In genomic region chr16:5239472-5240277, GRCh38 we compare ENCODE assay signal across 8 cellular contexts.
DNase-seq lines count a peak whose midpoint lies in the region; ATAC-seq and TF ChIP-seq lines count a peak whose summit lies in the region.
"Not testable (repeated sequence)": the region's sequence is repeated elsewhere in the genome, so short reads cannot be mapped to it uniquely, and the experiment has no call there.

No MANE protein-coding gene starts in this region.

- intact Hi-C loops in Caco-2 (cut with micrococcal nuclease; ENCODE audit: unreplicated experiment), result loop anchor here (10.0 kb wide), 1 partner anchor 375 kb away; no protein-coding TSS in a partner anchor
- intact Hi-C loops in prostate gland (cut with DNase I), result loop anchor here (10.0 kb wide), 1 partner anchor 1405 kb away; no protein-coding TSS in a partner anchor

- H3K4me3 ChIP-seq in Caco-2 (ENCODE audit: low read depth, low read length); RWPE2 (ENCODE audit: severe bottlenecking): not testable (repeated sequence)
- H3K4me3 ChIP-seq in HUES48 (ENCODE audit: low read depth, low read length), result peak overlapping the region; percentile 56
- H3K4me3 ChIP-seq in iPS-15b (ENCODE audit: low read depth, low read length), result peak overlapping the region; percentile 37
- peak overlapping the region; percentile 13 to 24 for H3K4me3 ChIP-seq in prostate gland

- not testable (repeated sequence) for H3K9me3 Mint-ChIP-seq in Caco-2 (ENCODE audit: unreplicated experiment)

- not testable (repeated sequence) for H3K9me3 ChIP-seq in Caco-2; HUES48 (ENCODE audit: control insufficient read depth, insufficient read depth, low read length); RWPE2 (ENCODE audit: severe bottlenecking); iPS-15b (ENCODE audit: control insufficient read depth, insufficient read depth, low read length); prostate gland

- TF ChIP-seq CTCF in Caco-2 (IDR thresholded peaks at IDR 0.05; ENCODE audit: insufficient read depth in 1 of 2, low read depth in 1 of 2, low read length in 1 of 2, severe bottlenecking in 1 of 2, unreplicated experiment in 1 of 2) (peak; percentile 10 to 30), RWPE2 (IDR thresholded peaks at IDR 0.05; ENCODE audit: poor library complexity, severe bottlenecking) (peak; percentile 71), prostate gland (IDR thresholded peaks at IDR 0.05) (peak in 3 of 4 experiments; percentile 14 to 30 (median 24))

- H3K4me1 Mint-ChIP-seq in Caco-2 (ENCODE audit: low read depth, unreplicated experiment), result not testable (repeated sequence)

- DNase-seq in Caco-2 (peak in 1 of 2 experiments; percentile 75), activated T-cell treated with anti-CD3 and anti-CD28 coated beads for 4 hours (peak; percentile 39), cerebellum (ENCODE audit: low spot score) (peak; percentile 26), prostate gland (ENCODE audit: low spot score) (peak; percentile 8)
- DNase-seq in RWPE2 (ENCODE audit: low spot score), result not testable (repeated sequence)
- DNase-seq in stimulated activated naive CD4-positive, alpha-beta T cell treated with Interleukin-2 at 50 U/mL for 16 hours (lab: John Stamatoyannopoulos, UW), result peak; percentile 10

- POLR2A ChIA-PET in Caco-2 (lab: Charles Lee), result not testable (repeated sequence)

- H3K4me3 Mint-ChIP-seq in Caco-2 (ENCODE audit: unreplicated experiment), result not testable (repeated sequence)

- H3K27ac ChIP-seq in HUES48 (ENCODE audit: low read depth, low read length); RWPE2 (ENCODE audit: poor library complexity, severe bottlenecking); prostate gland: not testable (repeated sequence)

- BruUV-seq in Caco-2 (replicated peaks; lab: Mats Ljungman, UMichigan), result not testable (repeated sequence)

- H3K36me3 Mint-ChIP-seq in Caco-2 (ENCODE audit: insufficient read depth, unreplicated experiment), result not testable (repeated sequence)

- CTCF ChIA-PET in Caco-2 (lab: Charles Lee), result not testable (repeated sequence)

- peaks cover 25% of the 10 kb centered on the region for H3K27me3 Mint-ChIP-seq in Caco-2 (ENCODE audit: insufficient read depth, unreplicated experiment)

- TF ChIP-seq POLR2A in prostate gland (IDR thresholded peaks at IDR 0.05), result not testable (repeated sequence)

- H3K4me1 ChIP-seq in Caco-2; HUES48 (ENCODE audit: control insufficient read depth, insufficient read depth, low read length); RWPE2 (ENCODE audit: insufficient read depth, poor library complexity, severe bottlenecking); iPS-15b (ENCODE audit: control insufficient read depth, insufficient read depth, low read length); prostate gland (replicated peaks): not testable (repeated sequence)

- WGBS in prostate gland, result 1% methylated on average over 25 of the region's 89 CpGs

- not testable (repeated sequence) for H3K27me3 ChIP-seq in Caco-2 (replicated peaks; ENCODE audit: control insufficient read depth, insufficient read depth, low read length); RWPE2 (ENCODE audit: insufficient read depth, poor library complexity, severe bottlenecking); iPS-15b (ENCODE audit: control insufficient read depth, insufficient read depth, low read length); prostate gland (replicated peaks; ENCODE audit: insufficient read depth)
- peaks cover 18% of the 10 kb centered on the region for H3K27me3 ChIP-seq in HUES48 (ENCODE audit: control insufficient read depth, insufficient read depth, low read length)

- peak; percentile 70; the same call in 2 of the 3 replicates for ATAC-seq in RWPE2 (ENCODE audit: low read depth)

- not testable (repeated sequence) for H3K9ac ChIP-seq in HUES48 (ENCODE audit: low read depth, low read length); iPS-15b (ENCODE audit: low read depth, low read length)

- H3K27ac Mint-ChIP-seq in Caco-2 (ENCODE audit: unreplicated experiment), result not testable (repeated sequence)

- H3K36me3 ChIP-seq in Caco-2 (ENCODE audit: control insufficient read depth, insufficient read depth, low read length); HUES48 (ENCODE audit: control insufficient read depth, insufficient read depth, low read length); RWPE2 (ENCODE audit: low read depth); iPS-15b (ENCODE audit: control insufficient read depth, insufficient read depth, low read length); prostate gland: not testable (repeated sequence)

Comparison
In these comparisons a context has a peak if more than half of its experiments do, and no peak if none do; other contexts are left out.
1. CTCF ChIP-seq: peak in every context shown above with its lines; median percentile 71 in RWPE2; 24 in prostate gland; 20 in Caco-2.